ENCODE assay signal across 12 cellular contexts in the genomic region with DNA sequence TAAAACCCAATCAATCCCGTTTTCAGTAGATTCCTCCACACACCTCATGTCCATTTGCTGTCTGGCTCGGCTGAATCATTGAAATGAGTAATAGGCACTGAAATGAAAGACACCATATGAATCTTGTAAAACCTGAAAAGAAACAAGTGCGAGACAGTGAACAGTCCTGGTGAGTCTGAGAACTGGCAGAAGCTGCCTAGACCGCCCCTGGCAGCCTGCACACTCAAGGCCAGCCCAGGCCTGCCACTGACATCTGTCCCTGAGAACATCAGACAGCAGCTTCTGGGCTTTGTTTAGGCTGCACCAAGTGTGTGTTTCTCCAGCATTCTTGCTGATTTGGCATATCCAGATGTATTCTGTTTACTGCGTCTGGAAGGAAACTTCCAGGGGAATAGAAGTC. TPM values are rescaled to one million over a fixed set of nuclear protein-coding genes. Genes with fewer than 3 reads are reported as not detected.
A peak's percentile ranks its signal among the peaks of the same experiment; 100 is the strongest.
DNase-seq lines count a peak whose midpoint lies in the region; ATAC-seq and TF ChIP-seq lines count a peak whose summit lies in the region.
"Had no signal": no experiment of that assay in that cellular context is flagged by ENCODE, and none has a peak within 500 bp of the region (broad histone marks: within the 10 kb centered on the region; RNA-seq: fewer than 3 reads in every experiment).

No MANE protein-coding gene starts in this region.

- H3K4me2 ChIP-seq in OCI-LY7 (ENCODE audit: low read length): no peak overlapping the region
- H3K4me2 ChIP-seq: GM23338 had no signal

- POLR2A ChIA-PET in OCI-LY7 (lab: Charles Lee): no interaction called here

- no peak overlapping the region for H3K4me3 ChIP-seq in body of pancreas
- no peak overlapping the region for H3K4me3 ChIP-seq in upper lobe of right lung
- H3K4me3 ChIP-seq in OCI-LY7 (ENCODE audit: low read depth, low read length, poor library complexity, severe bottlenecking): no peak overlapping the region
- H3K4me3 ChIP-seq: GM12878, GM23338 had no signal

- WGBS in body of pancreas, 2 donors: 27 to 29% methylated on average over 5 of the region's 5 CpGs

- H4K20me1 ChIP-seq in OCI-LY7 (ENCODE audit: insufficient read depth, low read length): no peaks in the 10 kb centered on the region

- H2AFZ ChIP-seq in OCI-LY7 (ENCODE audit: low read length): no peak overlapping the region
- H2AFZ ChIP-seq: GM23338 had no signal

- H3K27me3 ChIP-seq in body of pancreas (no peaks in the 10 kb centered on the region), upper lobe of right lung (no peaks in the 10 kb centered on the region)

- no TSS peak for BruUV-seq in OCI-LY7 (replicated peaks; lab: Mats Ljungman, UMichigan)

- H3K9me2 ChIP-seq in OCI-LY7 (ENCODE audit: insufficient read depth, low read length): no peaks in the 10 kb centered on the region

- intact Hi-C loops in body of pancreas (cut with DNase I): no loop called here
- intact Hi-C loops in upper lobe of right lung (cut with DNase I): no loop called here
- intact Hi-C loops in OCI-LY7 (cut with micrococcal nuclease; ENCODE audit: unreplicated experiment): loop anchor here (10.0 kb wide), 1 partner anchor 350 kb away; no protein-coding TSS in a partner anchor

- ATAC-seq in body of pancreas (peak; percentile 21), upper lobe of right lung (peak; percentile 55)
- ATAC-seq: GM12878, GM23338 had no signal

- CTCF ChIA-PET in OCI-LY7 (lab: Charles Lee; ENCODE audit: unreplicated experiment): no interaction called here

- TF ChIP-seq CTCF in body of pancreas (IDR thresholded peaks at IDR 0.05): no peak
- no peak for TF ChIP-seq CTCF in upper lobe of right lung (IDR thresholded peaks at IDR 0.05)
- TF ChIP-seq CTCF in OCI-LY7 (conservative IDR thresholded peaks at IDR 0.05; ENCODE audit: low read length): no peak

- no peak for TF ChIP-seq POLR2A in body of pancreas (IDR thresholded peaks at IDR 0.05)

- peak; percentile 10 for DNase-seq in NCI-H345 (lab: John Stamatoyannopoulos, UW)
- no peak for DNase-seq in NCI-H345 treated with DMSO at 0.1 percent for 48 hours (lab: John Stamatoyannopoulos, UW; ENCODE audit: unreplicated experiment)
- DNase-seq in body of pancreas: peak in 1 of 4 donors; percentile 51
- peak; percentile 27 for DNase-seq in left kidney (ENCODE audit: low read depth, low spot score)
- DNase-seq in upper lobe of right lung: no peak
- no peak for DNase-seq in OCI-LY7 (ENCODE audit: low spot score)
- no peak for DNase-seq in SW480 (ENCODE audit: low spot score)
- no peak for DNase-seq in activated CD4-positive, CD25-positive, alpha-beta regulatory T cell treated with anti-CD3 and anti-CD28 coated beads, Interleukin-2, amount 50 U/mL, for 72 hours
- DNase-seq: activated CD8-positive, alpha-beta memory T cell treated with anti-CD3 and anti-CD28 coated beads for 24 hours had no signal

- H3K36me3 ChIP-seq in body of pancreas (replicated peaks in 1 of 2; ENCODE audit: insufficient read depth in 1 of 2, low read depth in 2 of 2): no peaks in the 10 kb centered on the region
- peaks cover 2% of the 10 kb centered on the region for H3K36me3 ChIP-seq in upper lobe of right lung
- H3K36me3 ChIP-seq in OCI-LY7 (ENCODE audit: insufficient read depth, low read length): peaks cover 10% of the 10 kb centered on the region

- no peaks in the 10 kb centered on the region for H3K9me3 ChIP-seq in body of pancreas
- H3K9me3 ChIP-seq in upper lobe of right lung: no peaks in the 10 kb centered on the region
- H3K9me3 ChIP-seq in OCI-LY7 (ENCODE audit: low read length): no peaks in the 10 kb centered on the region

- H3K27ac ChIP-seq in body of pancreas: peak overlapping the region in 1 of 4 donors; percentile 6
- no peak overlapping the region for H3K27ac ChIP-seq in upper lobe of right lung
- H3K27ac ChIP-seq in OCI-LY7 (ENCODE audit: low read depth, low read length, poor library complexity, severe bottlenecking): no peak overlapping the region
- H3K27ac ChIP-seq: 22Rv1 had no signal

- H3K4me1 ChIP-seq in body of pancreas: peaks cover 12% of the 10 kb centered on the region
- H3K4me1 ChIP-seq in upper lobe of right lung: no peaks in the 10 kb centered on the region
- H3K4me1 ChIP-seq in OCI-LY7 (ENCODE audit: insufficient read depth, low read length, poor library complexity, severe bottlenecking): no peaks in the 10 kb centered on the region

- no peaks in the 10 kb centered on the region for H3K79me2 ChIP-seq in OCI-LY7 (ENCODE audit: insufficient read depth, low read depth, low read length)

RNA-seq across cellular contexts. Expression of a gene that starts 44.8 kb away (rescaled TPM):
- total RNA-seq in body of pancreas (10 to 100 TPM in 1 of 2 donors, 1 to 10 TPM in 1; 8.6 to 13.7 TPM), upper lobe of right lung (32.2 TPM), OCI-LY7 (2022) (21.4 and 22.5 TPM in 2 replicates)
- 18.5 and 20.4 TPM in 2 replicates for total RNA-seq in OCI-LY7 (2014; rRNA removed; shearing (Covaris generic))

Comparison
In these comparisons a context has a peak if more than half of its experiments do, and no peak if none do; other contexts are left out.
1. DNase-seq: peak in NCI-H345 (single experiment) and left kidney (single experiment); none in NCI-H345 treated with DMSO at 0.1 percent for 48 hours (single experiment), upper lobe of right lung (single experiment), OCI-LY7 (single experiment), SW480 (single experiment) and activated CD4-positive, CD25-positive, alpha-beta regulatory T cell treated with anti-CD3 and anti-CD28 coated beads, Interleukin-2, amount 50 U/mL, for 72 hours (single experiment).